Comparison of ENCODE assay signal across 1 cellular context in the genomic region with DNA sequence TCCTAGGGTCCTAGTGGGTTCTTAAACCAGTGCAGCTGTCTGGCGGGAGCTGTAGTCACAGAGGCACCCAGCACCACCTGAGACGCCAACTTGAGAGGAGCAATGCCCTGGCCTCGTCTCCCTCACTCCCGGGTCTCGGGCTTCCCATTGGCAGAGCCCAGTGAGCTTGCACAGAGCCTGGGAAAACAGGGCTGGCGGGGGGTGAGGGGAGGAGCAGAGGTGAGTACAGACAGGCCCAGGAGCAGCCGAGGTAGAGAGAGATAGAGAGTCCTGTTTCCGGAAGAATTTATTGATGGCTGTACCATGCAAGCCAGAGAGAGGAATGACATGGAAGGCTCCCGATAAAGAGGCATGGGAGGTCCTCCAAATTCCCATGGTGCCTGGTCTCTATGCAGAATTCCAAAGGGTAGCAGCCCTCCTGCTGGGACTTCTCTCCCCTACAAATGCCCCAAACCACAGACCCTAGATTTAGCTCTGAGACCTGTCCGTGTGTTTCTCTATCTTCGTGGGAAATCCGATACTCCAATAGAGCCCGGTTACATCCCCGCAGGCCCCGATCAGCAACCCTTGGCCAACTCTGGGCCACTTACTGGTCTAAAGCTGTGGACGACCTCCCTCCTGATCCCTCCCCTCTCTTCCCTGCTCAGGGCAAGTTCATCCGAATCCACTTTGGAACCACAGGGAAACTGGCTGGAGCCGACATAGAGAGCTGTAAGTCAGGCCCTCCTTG.
TF ChIP-seq lines count a peak whose summit lies in the region.

No MANE protein-coding gene starts in this region.

TF ChIP-seq in GM23338, 12 proteins besides CTCF, POLR2A, EP300 and RAD21 (continued from another document):
- TF ChIP-seq, protein P1, sequence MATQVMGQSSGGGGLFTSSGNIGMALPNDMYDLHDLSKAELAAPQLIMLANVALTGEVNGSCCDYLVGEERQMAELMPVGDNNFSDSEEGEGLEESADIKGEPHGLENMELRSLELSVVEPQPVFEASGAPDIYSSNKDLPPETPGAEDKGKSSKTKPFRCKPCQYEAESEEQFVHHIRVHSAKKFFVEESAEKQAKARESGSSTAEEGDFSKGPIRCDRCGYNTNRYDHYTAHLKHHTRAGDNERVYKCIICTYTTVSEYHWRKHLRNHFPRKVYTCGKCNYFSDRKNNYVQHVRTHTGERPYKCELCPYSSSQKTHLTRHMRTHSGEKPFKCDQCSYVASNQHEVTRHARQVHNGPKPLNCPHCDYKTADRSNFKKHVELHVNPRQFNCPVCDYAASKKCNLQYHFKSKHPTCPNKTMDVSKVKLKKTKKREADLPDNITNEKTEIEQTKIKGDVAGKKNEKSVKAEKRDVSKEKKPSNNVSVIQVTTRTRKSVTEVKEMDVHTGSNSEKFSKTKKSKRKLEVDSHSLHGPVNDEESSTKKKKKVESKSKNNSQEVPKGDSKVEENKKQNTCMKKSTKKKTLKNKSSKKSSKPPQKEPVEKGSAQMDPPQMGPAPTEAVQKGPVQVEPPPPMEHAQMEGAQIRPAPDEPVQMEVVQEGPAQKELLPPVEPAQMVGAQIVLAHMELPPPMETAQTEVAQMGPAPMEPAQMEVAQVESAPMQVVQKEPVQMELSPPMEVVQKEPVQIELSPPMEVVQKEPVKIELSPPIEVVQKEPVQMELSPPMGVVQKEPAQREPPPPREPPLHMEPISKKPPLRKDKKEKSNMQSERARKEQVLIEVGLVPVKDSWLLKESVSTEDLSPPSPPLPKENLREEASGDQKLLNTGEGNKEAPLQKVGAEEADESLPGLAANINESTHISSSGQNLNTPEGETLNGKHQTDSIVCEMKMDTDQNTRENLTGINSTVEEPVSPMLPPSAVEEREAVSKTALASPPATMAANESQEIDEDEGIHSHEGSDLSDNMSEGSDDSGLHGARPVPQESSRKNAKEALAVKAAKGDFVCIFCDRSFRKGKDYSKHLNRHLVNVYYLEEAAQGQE (IDR thresholded peaks at IDR 0.05; ENCODE audit: unreplicated experiment): no peak
TF ChIP-seq in GM23338: peak in this region for 0.
